ENCODE assay signal across 26 cellular contexts in genomic region chr1:223411309-223411708, GRCh38. TPM values are rescaled to one million over a fixed set of nuclear protein-coding genes. Genes with fewer than 3 reads are reported as not detected.
A peak's percentile ranks its signal among the peaks of the same experiment; 100 is the strongest.
DNase-seq lines count a peak whose midpoint lies in the region; ATAC-seq, FAIRE-seq and TF ChIP-seq lines count a peak whose summit lies in the region.
"Had no signal": no experiment of that assay in that cellular context is flagged by ENCODE, and none has a peak within 500 bp of the region (broad histone marks: within the 10 kb centered on the region; RNA-seq: fewer than 3 reads in every experiment).

No MANE protein-coding gene starts in this region.

- POLR2A ChIA-PET in IMR-90 (lab: Charles Lee; ENCODE audit: unreplicated experiment) = no interaction called here

- dilution Hi-C loops in IMR-90 (cut with HindIII; ENCODE audit: low sequenced_read_pairs, unreplicated experiment) (no loop called here), keratinocyte (cut with MboI; ENCODE audit: extremely low pct_ligation_motif_present, low sequenced_read_pairs) (no loop called here)

- peak overlapping the region; percentile 50; the same call in 1 of the 2 replicates for H4K91ac ChIP-seq in IMR-90 (ENCODE audit: insufficient read depth, low read depth, low read length)

- FAIRE-seq in keratinocyte (lab: Jason Lieb, UNC) = peak; percentile 59
- FAIRE-seq: frontal cortex, GM18507, pancreas had no signal

- H3K27me3 ChIP-seq in IMR-90 (ENCODE audit: control insufficient read depth, insufficient read depth, low read length) = no peaks in the 10 kb centered on the region
- no peaks in the 10 kb centered on the region for H3K27me3 ChIP-seq in keratinocyte (ENCODE audit: control insufficient read depth, extremely low read depth, insufficient read depth, low read length)
- H3K27me3 ChIP-seq in tibial nerve = no peaks in the 10 kb centered on the region
- H3K27me3 ChIP-seq: body of pancreas, pancreas, right lobe of liver, thyroid gland had no signal

- CTCF ChIA-PET in IMR-90 (lab: Yijun Ruan, JAX) = no interaction called here

- H3K18ac ChIP-seq in IMR-90 (ENCODE audit: low read depth, low read length) = peak overlapping the region; percentile 80

- BruUV-seq in IMR-90 (replicated peaks; lab: Mats Ljungman, UMichigan) = no TSS peak

- no peaks in the 10 kb centered on the region for H3K9me3 ChIP-seq in IMR-90 (ENCODE audit: control insufficient read depth, insufficient read depth, low read length)
- no peaks in the 10 kb centered on the region for H3K9me3 ChIP-seq in keratinocyte (ENCODE audit: control insufficient read depth, low read depth, low read length)
- H3K9me3 ChIP-seq in tibial nerve = no peaks in the 10 kb centered on the region
- H3K9me3 ChIP-seq: body of pancreas, pancreas, right lobe of liver, thyroid gland had no signal

- in situ Hi-C loops in IMR-90 (cut with MboI; ENCODE audit: low sequenced_read_pairs) = no loop called here

- H3K79me1 ChIP-seq in IMR-90 (ENCODE audit: low read depth in 1 of 2, low read length in 2 of 2) = no peaks in the 10 kb centered on the region

- H2AK5ac ChIP-seq in IMR-90 (ENCODE audit: low read depth, low read length) = no peak overlapping the region; the same call in 1 of the 2 replicates

- H3K36me3 ChIP-seq in IMR-90 (ENCODE audit: control insufficient read depth, insufficient read depth, low read length) = no peaks in the 10 kb centered on the region
- H3K36me3 ChIP-seq in keratinocyte (ENCODE audit: control insufficient read depth in 2 of 2, extremely low read depth in 1 of 2, insufficient read depth in 2 of 2, low read length in 2 of 2) = no peaks in the 10 kb centered on the region
- H3K36me3 ChIP-seq in tibial nerve = no peaks in the 10 kb centered on the region
- H3K36me3 ChIP-seq: pancreas, right lobe of liver, thyroid gland had no signal

- peak overlapping the region; percentile 94 for H2BK20ac ChIP-seq in IMR-90 (ENCODE audit: low read depth, low read length)

- no peak for TF ChIP-seq CTCF in AG09319 (IDR thresholded peaks at IDR 0.05; ENCODE audit: low read depth, low read length)
- no peak for TF ChIP-seq CTCF in IMR-90 (conservative IDR thresholded peaks at IDR 0.05; ENCODE audit: low read depth, low read length)
- no peak for TF ChIP-seq CTCF in keratinocyte (optimal IDR thresholded peaks at IDR 0.05 in 1 of 3, IDR thresholded peaks at IDR 0.05 in 1 of 3, conservative IDR thresholded peaks at IDR 0.05 in 1 of 3; ENCODE audit: extremely low read depth in 1 of 3, insufficient read depth in 2 of 3, low read length in 3 of 3)
- no peak for TF ChIP-seq CTCF in tibial nerve (IDR thresholded peaks at IDR 0.05)
- TF ChIP-seq CTCF in GM20000 (IDR thresholded peaks at IDR 0.05; ENCODE audit: extremely low read depth, missing control alignments) = no peak

- H3K4me3 ChIP-seq in IMR-90 (ENCODE audit: insufficient read depth, low read depth, low read length) (no peak overlapping the region), keratinocyte (ENCODE audit: control insufficient read depth in 2 of 3, extremely low read depth in 1 of 3, insufficient read depth in 2 of 3, low read depth in 1 of 3, low read length in 3 of 3) (no peak overlapping the region), tibial nerve (no peak overlapping the region)
- H3K4me3 ChIP-seq: body of pancreas, coronary artery, pancreas, right lobe of liver, thyroid gland had no signal

- H2AK9ac ChIP-seq in IMR-90 (replicated peaks; ENCODE audit: low read depth, low read length, poor library complexity) = no peak overlapping the region

- no peak overlapping the region for H3K9ac ChIP-seq in IMR-90 (ENCODE audit: low read depth, low read length)
- H3K9ac ChIP-seq in keratinocyte (ENCODE audit: control insufficient read depth, extremely low read depth, insufficient read depth, low read length) = no peak overlapping the region

- no peaks in the 10 kb centered on the region for H3K36me3 Mint-ChIP-seq in stimulated activated naive B cell treated with anti-CD40 and anti-IgM and Interleukin-4, amounts not matched to agents 10 μg/mL and 1 μg/mL and 100 μg/mL, for 72 hours
- H3K36me3 Mint-ChIP-seq: stimulated activated effector memory CD8-positive, alpha-beta T cell treated with anti-CD3 and anti-CD28 coated beads, Interleukin-12 subunit alpha, Interleukin-12 subunit beta, amount 100 ng/mL, for 72 hours had no signal

- peak overlapping the region; percentile 54; the same call in 1 of the 3 replicates for H2BK15ac ChIP-seq in IMR-90 (ENCODE audit: low read depth, low read length)

- H3K4me3 Mint-ChIP-seq in stimulated activated naive B cell treated with anti-CD40 and anti-IgM and Interleukin-4, amounts not matched to agents 10 μg/mL and 1 μg/mL and 100 μg/mL, for 72 hours = no peak overlapping the region
- H3K4me3 Mint-ChIP-seq: activated T-cell treated with anti-CD3 and anti-CD28 coated beads, Interleukin-2, amount 50 U/mL, for 4 hours; naive thymus-derived CD8-positive, alpha-beta T cell; stimulated activated effector memory CD8-positive, alpha-beta T cell treated with anti-CD3 and anti-CD28 coated beads, Interleukin-12 subunit alpha, Interleukin-12 subunit beta, amount 100 ng/mL, for 72 hours had no signal

- peaks cover 8 to 19% of the 10 kb centered on the region in 2 donors for H3K27me3 Mint-ChIP-seq in stimulated activated naive B cell treated with anti-CD40 and anti-IgM and Interleukin-4, amounts not matched to agents 10 μg/mL and 1 μg/mL and 100 μg/mL, for 72 hours

- peak overlapping the region; percentile 72; the same call in 1 of the 2 replicates for H3K27ac ChIP-seq in IMR-90 (ENCODE audit: insufficient read depth, low read length)
- no peak overlapping the region for H3K27ac ChIP-seq in keratinocyte (ENCODE audit: control insufficient read depth, insufficient read depth, low read length)
- no peak overlapping the region for H3K27ac ChIP-seq in tibial nerve
- H3K27ac ChIP-seq: body of pancreas, coronary artery, pancreas, right lobe of liver, thyroid gland had no signal

- no peak for TF ChIP-seq EP300 in tibial nerve (IDR thresholded peaks at IDR 0.05)

- no peaks in the 10 kb centered on the region for H4K20me1 ChIP-seq in IMR-90 (ENCODE audit: insufficient read depth, low read length)
- H4K20me1 ChIP-seq in keratinocyte (ENCODE audit: control insufficient read depth, extremely low read depth, insufficient read depth, low read length) = no peaks in the 10 kb centered on the region

- H4K5ac ChIP-seq in IMR-90 (ENCODE audit: low read depth, low read length) = no peak overlapping the region

- TF ChIP-seq POLR2A in IMR-90 (IDR thresholded peaks at IDR 0.05; ENCODE audit: low read depth, low read length) (no peak), tibial nerve (IDR thresholded peaks at IDR 0.05) (no peak)

- H3K9me3 Mint-ChIP-seq in stimulated activated naive B cell treated with anti-CD40 and anti-IgM and Interleukin-4, amounts not matched to agents 10 μg/mL and 1 μg/mL and 100 μg/mL, for 72 hours = no peaks in the 10 kb centered on the region
- H3K9me3 Mint-ChIP-seq: activated T-cell treated with anti-CD3 and anti-CD28 coated beads, Interleukin-2, amount 50 U/mL, for 4 hours; stimulated activated effector memory CD8-positive, alpha-beta T cell treated with anti-CD3 and anti-CD28 coated beads, Interleukin-12 subunit alpha, Interleukin-12 subunit beta, amount 100 ng/mL, for 72 hours had no signal

- no peaks in the 10 kb centered on the region for H3K79me2 ChIP-seq in keratinocyte (ENCODE audit: control insufficient read depth, insufficient read depth, low read length)

- intact Hi-C loops in IMR-90 (cut with micrococcal nuclease) = loop anchor here (5.0 kb wide), 1 partner anchor 179 kb away; no protein-coding TSS in a partner anchor

- H4K8ac ChIP-seq in IMR-90 (ENCODE audit: low read depth in 2 of 2, low read length in 2 of 2) = peak overlapping the region in 1 of 2 experiments; percentile 77; a peak in 2 of 4 replicates

- H3K4me1 ChIP-seq in IMR-90 (ENCODE audit: control insufficient read depth, insufficient read depth, low read length) (peaks cover 12% of the 10 kb centered on the region), keratinocyte (ENCODE audit: control insufficient read depth, extremely low read depth, insufficient read depth, low read length) (no peaks in the 10 kb centered on the region), tibial nerve (no peaks in the 10 kb centered on the region)
- H3K4me1 ChIP-seq: pancreas, right lobe of liver, thyroid gland had no signal

- DNase-seq in AG09319 (ENCODE audit: extremely low read depth, low read depth) (peak; percentile 32), IMR-90 (peak; percentile 88), dedifferentiated amniotic fluid mesenchymal stem cell (ENCODE audit: extremely low spot score) (peak; percentile 73), keratinocyte (ENCODE audit: low read depth, low spot score) (no peak), tibial nerve (ENCODE audit: low spot score in 2 of 2) (no peak), GM20000 (ENCODE audit: low spot score) (no peak), OCI-M2 (lab: John Stamatoyannopoulos, UW; ENCODE audit: unreplicated experiment) (no peak)
- no peak for DNase-seq in stimulated activated naive B cell treated with anti-CD40 and anti-IgM and Interleukin-4, amounts not matched to agents 10 μg/mL and 1 μg/mL and 100 μg/mL, for 72 hours
- DNase-seq: activated CD4-positive, CD25-positive, alpha-beta regulatory T cell treated with anti-CD3 and anti-CD28 coated beads, Interleukin-2, amount 50 U/mL, for 72 hours; activated CD8-positive, alpha-beta memory T cell treated with anti-CD3 and anti-CD28 coated beads for 24 hours; activated naive CD4-positive, alpha-beta T cell treated with Interleukin-2 at 50 U/mL for 16 hours; activated T-cell treated with anti-CD3 and anti-CD28 coated beads, Interleukin-2, amount 50 U/mL, for 4 hours; AML-193; body of pancreas; DMS79 treated with DMSO at 0.1 percent for 48 hours; naive thymus-derived CD8-positive, alpha-beta T cell; NCI-H1417; NCI-H526; pancreas; right lobe of liver; thyroid gland had no signal

- H3K27ac Mint-ChIP-seq in stimulated activated naive B cell treated with anti-CD40 and anti-IgM and Interleukin-4, amounts not matched to agents 10 μg/mL and 1 μg/mL and 100 μg/mL, for 72 hours = no peak overlapping the region
- H3K27ac Mint-ChIP-seq: naive thymus-derived CD8-positive, alpha-beta T cell; stimulated activated effector memory CD8-positive, alpha-beta T cell treated with anti-CD3 and anti-CD28 coated beads, Interleukin-12 subunit alpha, Interleukin-12 subunit beta, amount 100 ng/mL, for 72 hours had no signal

- no CpG with 5 or more reads among the region's 2 CpGs for whole genome bisulfite sequencing in IMR-90 (ENCODE audit: extremely low coverage in 2 of 2, insufficient read length in 1 of 2), 2 experiments
- 48 to 49% methylated on average over 2 of the region's 2 CpGs for WGBS in tibial nerve, 2 donors

- TF ChIP-seq RAD21 in IMR-90 (IDR thresholded peaks at IDR 0.05; ENCODE audit: low read length) = peak; percentile 3; the same call in 1 of the 2 replicates

- no peaks in the 10 kb centered on the region for H3K4me1 Mint-ChIP-seq in stimulated activated naive B cell treated with anti-CD40 and anti-IgM and Interleukin-4, amounts not matched to agents 10 μg/mL and 1 μg/mL and 100 μg/mL, for 72 hours
- H3K4me1 Mint-ChIP-seq: stimulated activated effector memory CD8-positive, alpha-beta T cell treated with anti-CD3 and anti-CD28 coated beads, Interleukin-12 subunit alpha, Interleukin-12 subunit beta, amount 100 ng/mL, for 72 hours had no signal

- peak; percentile 89 for ATAC-seq in IMR-90 (ENCODE audit: low read depth)
- no peak for ATAC-seq in stimulated activated naive B cell treated with anti-CD40 and anti-IgM and Interleukin-4, amounts not matched to agents 10 μg/mL and 1 μg/mL and 100 μg/mL, for 72 hours (replicated peaks)
- ATAC-seq: activated T-cell treated with anti-CD3 and anti-CD28 coated beads, Interleukin-2, amount 50 U/mL, for 4 hours; body of pancreas; naive thymus-derived CD8-positive, alpha-beta T cell; pancreas; right lobe of liver; stimulated activated effector memory CD8-positive, alpha-beta T cell treated with anti-CD3 and anti-CD28 coated beads, Interleukin-12 subunit alpha, Interleukin-12 subunit beta, amount 100 ng/mL, for 72 hours had no signal

- H3K4me2 ChIP-seq in IMR-90 (ENCODE audit: low read depth, low read length) (peak overlapping the region; percentile 81), keratinocyte (ENCODE audit: control insufficient read depth, extremely low read depth, insufficient read depth, low read depth, low read length) (no peak overlapping the region)

- H3K4ac ChIP-seq in IMR-90 (ENCODE audit: low read depth, low read length) = peak overlapping the region; percentile 69

- H3K56ac ChIP-seq in IMR-90 (ENCODE audit: extremely low read depth, insufficient read depth, low read length) = no peak overlapping the region

- H2AFZ ChIP-seq in IMR-90 (replicated peaks; ENCODE audit: low read length, poor library complexity) (peak overlapping the region; percentile 56), keratinocyte (ENCODE audit: control insufficient read depth, low read length) (no peak overlapping the region)

- H2BK5ac ChIP-seq in IMR-90 (ENCODE audit: low read depth, low read length, poor library complexity, severe bottlenecking) = no peak overlapping the region

- 0 out of 2 replicates have a peak overlapping the region, but pooled peaks have one; percentile 14 for H3K14ac ChIP-seq in IMR-90 (replicated peaks; ENCODE audit: low read depth, low read length)

- peak overlapping the region; percentile 86 for H2BK120ac ChIP-seq in IMR-90 (ENCODE audit: low read depth, low read length)

- H3K23ac ChIP-seq in IMR-90 (ENCODE audit: low read depth, low read length) = 0 out of 2 replicates have a peak overlapping the region, but pooled peaks have one; percentile 18

- H3K9me1 ChIP-seq in IMR-90 (ENCODE audit: insufficient read depth, low read length) (peaks cover 4% of the 10 kb centered on the region; the same call in 1 of the 2 replicates), keratinocyte (ENCODE audit: control insufficient read depth, extremely low read depth, insufficient read depth, low read length) (no peaks in the 10 kb centered on the region)

RNA-seq across cellular contexts. Expression of gene CCDC185, which starts 18.1 kb away (rescaled TPM):
- not detected in 2 replicates for total RNA-seq in IMR-90 (2012; rRNA removed)
- polyA plus RNA-seq in IMR-90 (2012; rRNA removed) = not detected in 2 replicates
- not detected in 2 replicates for polyA plus RNA-seq in IMR-90 (2012; cell fraction: cytosol; rRNA removed)
- polyA plus RNA-seq in IMR-90 (2012; cell fraction: nucleus; rRNA removed; ENCODE audit: low replicate concordance) = not detected in 2 replicates
- not detected in 3 replicates for polyA plus RNA-seq in keratinocyte
- polyA plus RNA-seq in keratinocyte (2011; ENCODE audit: low read depth) = not detected
- polyA plus RNA-seq in keratinocyte (2011; cell fraction: cytosol; rRNA removed) = not detected in 2 replicates
- polyA plus RNA-seq in keratinocyte (2011; cell fraction: nucleus; rRNA removed) = not detected in 2 replicates
- polyA plus RNA-seq in keratinocyte (2012; ENCODE audit: low replicate concordance) = not detected in 2 replicates
- polyA minus RNA-seq in keratinocyte = not detected in 3 replicates
- polyA minus RNA-seq in keratinocyte (2011; cell fraction: cytosol; rRNA and poly(A)+ RNA removed) = not detected
- polyA minus RNA-seq in keratinocyte (2011; cell fraction: nucleus; rRNA and poly(A)+ RNA removed) = not detected in 2 replicates
- not detected for total RNA-seq in tibial nerve
- total RNA-seq: activated T-cell treated with anti-CD3 and anti-CD28 coated beads, Interleukin-2, amount 50 U/mL, for 4 hours; body of pancreas; frontal cortex; mesenteric fat pad; naive thymus-derived CD8-positive, alpha-beta T cell; pancreas; right lobe of liver had no signal
- polyA plus RNA-seq: naive thymus-derived CD8-positive, alpha-beta T cell; pancreas had no signal

RNA-seq across cellular contexts. Expression of gene SUSD4, which starts 47.3 kb away (rescaled TPM):
- 1.1 and 2.7 TPM in 2 replicates for total RNA-seq in IMR-90 (2012; rRNA removed)
- 1.7 and 1.8 TPM in 2 replicates for polyA plus RNA-seq in IMR-90 (2012; rRNA removed)
- polyA plus RNA-seq in IMR-90 (2012; cell fraction: cytosol; rRNA removed) = 0.58 and 1.4 TPM in 2 replicates
- 1.2 and 2.2 TPM in 2 replicates for polyA plus RNA-seq in IMR-90 (2012; cell fraction: nucleus; rRNA removed; ENCODE audit: low replicate concordance)
- polyA plus RNA-seq in keratinocyte = 1.6 to 2.0 TPM (median 1.6 TPM) in 3 replicates
- polyA plus RNA-seq in keratinocyte (2011; ENCODE audit: low read depth) = 0.67 TPM
- polyA plus RNA-seq in keratinocyte (2011; cell fraction: cytosol; rRNA removed) = 0.73 and 0.94 TPM in 2 replicates
- polyA plus RNA-seq in keratinocyte (2011; cell fraction: nucleus; rRNA removed) = 2.3 and 4.6 TPM in 2 replicates
- 0.83 and 1.3 TPM in 2 replicates for polyA plus RNA-seq in keratinocyte (2012; ENCODE audit: low replicate concordance)
- polyA minus RNA-seq in keratinocyte = 0.29 to 2.2 TPM (median 0.56 TPM) in 3 replicates
- not detected for polyA minus RNA-seq in keratinocyte (2011; cell fraction: cytosol; rRNA and poly(A)+ RNA removed)
- 0.70 and 1.7 TPM in 2 replicates for polyA minus RNA-seq in keratinocyte (2011; cell fraction: nucleus; rRNA and poly(A)+ RNA removed)
- not detected for total RNA-seq in tibial nerve
- total RNA-seq: mesenteric fat pad had no signal

Comparison
In these comparisons a context has a peak if more than half of its experiments do, and no peak if none do; other contexts are left out.
1. DNase-seq: peak in AG09319 (single experiment), IMR-90 (single experiment) and dedifferentiated amniotic fluid mesenchymal stem cell (single experiment); none in keratinocyte (single experiment), tibial nerve (0 of 2), stimulated activated naive B cell treated with anti-CD40 and anti-IgM and Interleukin-4, amounts not matched to agents 10 μg/mL and 1 μg/mL and 100 μg/mL, for 72 hours (single experiment), GM20000 (single experiment) and OCI-M2 (single experiment).